In genomic region chr1:117077267-117077666, GRCh38 we compare ENCODE assay signal across 9 cellular contexts. TPM values are rescaled to one million over a fixed set of nuclear protein-coding genes. Genes with fewer than 3 reads are reported as not detected.
A peak's percentile ranks its signal among the peaks of the same experiment; 100 is the strongest.
DNase-seq lines count a peak whose midpoint lies in the region; ATAC-seq and TF ChIP-seq lines count a peak whose summit lies in the region.
"Had no signal": no experiment of that assay in that cellular context is flagged by ENCODE, and none has a peak within 500 bp of the region (broad histone marks: within the 10 kb centered on the region; RNA-seq: fewer than 3 reads in every experiment).

No MANE protein-coding gene starts in this region.

- H3F3A ChIP-seq in PC-3 (ENCODE audit: low read length, unreplicated experiment): no peaks in the 10 kb centered on the region

- BruUV-seq in PC-3 (replicated peaks; lab: Mats Ljungman, UMichigan): no TSS peak

- CTCF ChIA-PET in PC-3 (lab: Charles Lee): interaction anchor here (0.5 to 1.3 kb wide), 4 partner anchors 51 to 422 kb away, joined by 3 to 7 read pairs (median 5); no protein-coding TSS in a partner anchor

- H3K4me3 ChIP-seq in PC-3 (ENCODE audit: low read length) (no peak overlapping the region), mesodermal cell (ENCODE audit: extremely low read depth, insufficient read depth, low read length, poor library complexity, severe bottlenecking) (no peak overlapping the region)

- H3K9me3 ChIP-seq in PC-3 (ENCODE audit: low read length) (no peaks in the 10 kb centered on the region), mesodermal cell (ENCODE audit: control insufficient read depth, low read length) (no peaks in the 10 kb centered on the region)

- POLR2A ChIA-PET in PC-3 (lab: Charles Lee; ENCODE audit: unreplicated experiment): interaction anchor here (0.6 to 1.4 kb wide), 3 partner anchors 16 to 209 kb away, joined by 3 to 7 read pairs (median 3); no protein-coding TSS in a partner anchor

- no peaks in the 10 kb centered on the region for H3K79me2 ChIP-seq in PC-3 (ENCODE audit: low read length)

- no peak overlapping the region for H3K9ac ChIP-seq in PC-3 (ENCODE audit: low read length)

- H3K36me3 ChIP-seq in PC-3 (ENCODE audit: low read depth, low read length): peaks cover 60% of the 10 kb centered on the region
- H3K36me3 ChIP-seq in mesodermal cell (ENCODE audit: control insufficient read depth, insufficient read depth, low read length): peaks cover 80% of the 10 kb centered on the region

- H4K20me1 ChIP-seq in PC-3 (ENCODE audit: low read length): no peaks in the 10 kb centered on the region

- H3K4me2 ChIP-seq in PC-3 (ENCODE audit: low read length): no peak overlapping the region

- ATAC-seq in PC-3 (peak; percentile 99), GM19023 (IDR thresholded peaks at IDR 0.05; ENCODE audit: unreplicated experiment) (no peak)

- TF ChIP-seq CTCF in PC-3 (conservative IDR thresholded peaks at IDR 0.05; ENCODE audit: low read depth, low read length): no peak

- DNase-seq in AG20443 (ENCODE audit: low spot score) (peak; percentile 62), PC-3 (peak; percentile 88), amniotic epithelial cell (ENCODE audit: low read depth) (peak; percentile 92), Ammon's horn (ENCODE audit: low spot score) (no peak), ecto neural progenitor cell (ENCODE audit: low spot score) (no peak), NCI-H1092 treated with DMSO at 0.1 percent for 48 hours (lab: John Stamatoyannopoulos, UW) (no peak)
- DNase-seq: retina had no signal

- H3K27me3 ChIP-seq in PC-3 (ENCODE audit: low read length): no peaks in the 10 kb centered on the region

- peak overlapping the region; percentile 57 for H3K27ac ChIP-seq in PC-3 (ENCODE audit: low read length)
- H3K27ac ChIP-seq in mesodermal cell (ENCODE audit: low read depth, low read length, severe bottlenecking): peak overlapping the region; percentile 51

- intact Hi-C loops in PC-3 (cut with micrococcal nuclease): loop anchor here (2.0 kb wide), 1 partner anchor 16 kb away; no protein-coding TSS in a partner anchor

- no peaks in the 10 kb centered on the region for H3K9me2 ChIP-seq in PC-3 (replicated peaks; ENCODE audit: low read length)

- 79 to 92% methylated on average over 2 of the region's 3 CpGs for WGBS in mesodermal cell (ENCODE audit: insufficient coverage in 2 of 2), 2 experiments

- H3K4me1 ChIP-seq in PC-3 (ENCODE audit: insufficient read depth, low read length) (peaks cover 19% of the 10 kb centered on the region), mesodermal cell (ENCODE audit: control insufficient read depth, insufficient read depth, low read length, poor library complexity, severe bottlenecking) (peaks cover 14% of the 10 kb centered on the region)

- H2AFZ ChIP-seq in PC-3 (ENCODE audit: low read length): no peak overlapping the region

RNA-seq across cellular contexts. Expression of gene TTF2, which starts 17.1 kb away (rescaled TPM):
- total RNA-seq in PC-3 (2014; rRNA removed): 25.1 and 28.8 TPM in 2 replicates
- 24.4 TPM for polyA plus RNA-seq in mesodermal cell (2013, experiment 1 of 2)
- polyA plus RNA-seq in mesodermal cell (2013, experiment 2 of 2): 22.7 TPM

RNA-seq across cellular contexts. Expression of gene TRIM45, which starts 44.3 kb away (rescaled TPM):
- total RNA-seq in PC-3 (2014; rRNA removed): 3.1 and 4.3 TPM in 2 replicates
- polyA plus RNA-seq in mesodermal cell (2013, experiment 1 of 2): 7.7 TPM
- 7.7 TPM for polyA plus RNA-seq in mesodermal cell (2013, experiment 2 of 2)

Comparison
In these comparisons a context has a peak if more than half of its experiments do, and no peak if none do; other contexts are left out.
1. DNase-seq: peak in AG20443 (single experiment), PC-3 (single experiment) and amniotic epithelial cell (single experiment); none in Ammon's horn (single experiment), ecto neural progenitor cell (single experiment) and NCI-H1092 treated with DMSO at 0.1 percent for 48 hours (single experiment).